In genomic region chr11:2655834-2656622, GRCh38 we compare ENCODE assay signal across 10 cellular contexts. TPM values are rescaled to one million over a fixed set of nuclear protein-coding genes. Genes with fewer than 3 reads are reported as not detected.
A peak's percentile ranks its signal among the peaks of the same experiment; 100 is the strongest.
DNase-seq lines count a peak whose midpoint lies in the region; ATAC-seq and TF ChIP-seq lines count a peak whose summit lies in the region.
"Had no signal": no experiment of that assay in that cellular context is flagged by ENCODE, and none has a peak within 500 bp of the region (broad histone marks: within the 10 kb centered on the region; RNA-seq: fewer than 3 reads in every experiment).

No MANE protein-coding gene starts in this region.

- ATAC-seq in HG03280 (IDR thresholded peaks at IDR 0.05; ENCODE audit: unreplicated experiment) = no peak
- no peak for ATAC-seq in GM18909 (IDR thresholded peaks at IDR 0.05; ENCODE audit: poor library complexity, unreplicated experiment)

- peaks cover 4% of the 10 kb centered on the region for H3K36me3 Mint-ChIP-seq in MCF 10A (ENCODE audit: insufficient read depth, unreplicated experiment)

- intact Hi-C loops in MCF 10A (cut with micrococcal nuclease) = no loop called here

- POLR2A ChIA-PET in MCF 10A (lab: Yijun Ruan, JAX) = no interaction called here

- CTCF ChIA-PET in MCF 10A (lab: Yijun Ruan, JAX) = no interaction called here

- DNase-seq in DMS153 (lab: John Stamatoyannopoulos, UW) = peak; percentile 25
- peak; percentile 12 for DNase-seq in LHCN-M2 (ENCODE audit: low read depth)
- DNase-seq in MCF 10A (ENCODE audit: unreplicated experiment) = peak; percentile 59
- peak; percentile 65 for DNase-seq in mesenteric fat pad (ENCODE audit: low spot score)
- no peak for DNase-seq in GM20000 (ENCODE audit: low spot score)
- no peak for DNase-seq in activated CD4-positive, alpha-beta T cell treated with anti-CD3 and anti-CD28 coated beads for 4 hours
- DNase-seq: amygdala, NCI-H187 treated with DMSO at 0.1 percent for 48 hours had no signal

- H3K9me3 Mint-ChIP-seq in MCF 10A (ENCODE audit: unreplicated experiment) = peaks cover 10% of the 10 kb centered on the region

- peaks cover 5% of the 10 kb centered on the region for H3K4me1 Mint-ChIP-seq in MCF 10A (ENCODE audit: insufficient read depth, unreplicated experiment)

- H3K27ac Mint-ChIP-seq in MCF 10A (ENCODE audit: low read depth, unreplicated experiment) = no peak overlapping the region

- peaks cover 5% of the 10 kb centered on the region for H3K27me3 Mint-ChIP-seq in MCF 10A (ENCODE audit: insufficient read depth, unreplicated experiment)

- H3K4me3 Mint-ChIP-seq in MCF 10A (ENCODE audit: unreplicated experiment) = no peak overlapping the region

- no TSS peak for BruUV-seq in MCF 10A (replicated peaks; lab: Mats Ljungman, UMichigan)

- TF ChIP-seq CTCF in MCF 10A (IDR thresholded peaks at IDR 0.05; ENCODE audit: unreplicated experiment) = no peak
- no peak for TF ChIP-seq CTCF in GM20000 (IDR thresholded peaks at IDR 0.05; ENCODE audit: extremely low read depth, missing control alignments)

RNA-seq across cellular contexts. Expression of gene KCNQ1OT1, which starts 43.8 kb away (rescaled TPM):
- 0.57 and 0.64 TPM in 2 replicates for total RNA-seq in LHCN-M2 (2014; rRNA removed)
- 0.11 TPM for polyA plus RNA-seq in LHCN-M2 (2012)
- 1.3 and 1.7 TPM in 2 replicates for total RNA-seq in MCF 10A (2022)
- total RNA-seq in mesenteric fat pad = 3.0 TPM

Comparison
In these comparisons a context has a peak if more than half of its experiments do, and no peak if none do; other contexts are left out.
1. DNase-seq: peak in DMS153 (single experiment), LHCN-M2 (single experiment), MCF 10A (single experiment) and mesenteric fat pad (single experiment); none in GM20000 (single experiment) and activated CD4-positive, alpha-beta T cell treated with anti-CD3 and anti-CD28 coated beads for 4 hours (0 of 2).